ENCODE assay signal across 20 cellular contexts in the genomic region with DNA sequence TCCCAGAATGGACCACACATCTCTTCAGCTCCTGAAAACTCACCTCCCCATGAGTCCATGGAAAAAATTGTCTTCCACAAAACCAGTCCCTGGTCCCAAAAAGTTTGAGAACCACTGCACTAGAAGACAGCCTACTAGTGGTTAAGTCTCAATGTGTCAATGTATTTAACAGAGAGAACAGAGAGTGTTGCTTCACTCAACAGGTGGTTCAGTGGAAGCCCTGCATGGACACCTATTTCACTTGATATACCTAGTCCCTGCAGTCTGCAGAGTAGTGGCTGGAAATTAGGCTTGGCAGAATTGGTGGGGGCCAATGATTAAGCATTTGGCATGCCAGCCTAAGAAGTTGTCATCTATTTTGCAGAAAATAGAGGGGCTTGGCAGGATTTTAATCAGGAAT. TPM values are rescaled to one million over a fixed set of nuclear protein-coding genes. Genes with fewer than 3 reads are reported as not detected.
DNase-seq lines count a peak whose midpoint lies in the region; ATAC-seq and TF ChIP-seq lines count a peak whose summit lies in the region.
"Had no signal": no experiment of that assay in that cellular context is flagged by ENCODE, and none has a peak within 500 bp of the region (broad histone marks: within the 10 kb centered on the region; RNA-seq: fewer than 3 reads in every experiment).

No MANE protein-coding gene starts in this region.

- no peaks in the 10 kb centered on the region for H3K36me3 ChIP-seq in vagina

- TF ChIP-seq POLR2A in vagina (IDR thresholded peaks at IDR 0.05): no peak

- ATAC-seq in activated CD4-positive, alpha-beta T cell treated with anti-CD3 and anti-CD28 coated beads for 36 hours: no peak
- no peak for ATAC-seq in stimulated activated naive CD8-positive, alpha-beta T cell treated with anti-CD3 and anti-CD28 coated beads, Interleukin-15, amount 100 ng/mL, for 72 hours
- no peak for ATAC-seq in HG03565 (IDR thresholded peaks at IDR 0.05; ENCODE audit: unreplicated experiment)
- ATAC-seq: HepG2 had no signal

- H3K4me1 Mint-ChIP-seq in activated CD4-positive, alpha-beta T cell treated with anti-CD3 and anti-CD28 coated beads for 36 hours: peaks cover 81% of the 10 kb centered on the region
- H3K4me1 Mint-ChIP-seq in stimulated activated naive CD8-positive, alpha-beta T cell treated with anti-CD3 and anti-CD28 coated beads, Interleukin-15, Interleukin-2, amounts not matched to agents 100 ng/mL and 50 ng/mL, for 24 hours (ENCODE audit: low read depth): peaks cover 89% of the 10 kb centered on the region
- H3K4me1 Mint-ChIP-seq in stimulated activated naive CD8-positive, alpha-beta T cell treated with anti-CD3 and anti-CD28 coated beads, Interleukin-15, amount 100 ng/mL, for 72 hours: peaks cover 96% of the 10 kb centered on the region
- H3K4me1 Mint-ChIP-seq in activated naive CD8-positive, alpha-beta T cell treated with anti-CD3 and anti-CD28 coated beads for 36 hours: peaks cover 83% of the 10 kb centered on the region

- peak overlapping the region; percentile 72 for H3K27ac Mint-ChIP-seq in activated CD4-positive, alpha-beta T cell treated with anti-CD3 and anti-CD28 coated beads for 36 hours
- H3K27ac Mint-ChIP-seq in stimulated activated naive CD8-positive, alpha-beta T cell treated with anti-CD3 and anti-CD28 coated beads, Interleukin-15, Interleukin-2, amounts not matched to agents 100 ng/mL and 50 ng/mL, for 24 hours: peak overlapping the region; percentile 53
- H3K27ac Mint-ChIP-seq in stimulated activated naive CD8-positive, alpha-beta T cell treated with anti-CD3 and anti-CD28 coated beads, Interleukin-15, amount 100 ng/mL, for 72 hours: no peak overlapping the region
- H3K27ac Mint-ChIP-seq in activated naive CD8-positive, alpha-beta T cell treated with anti-CD3 and anti-CD28 coated beads for 36 hours: peak overlapping the region; percentile 43
- H3K27ac Mint-ChIP-seq: B cell, HFFc6 had no signal

- H3K27ac ChIP-seq in vagina (no peak overlapping the region), coronary artery (no peak overlapping the region)
- H3K27ac ChIP-seq: 22Rv1, KMS-11, PC-9 had no signal

- H3K4me3 ChIP-seq in vagina: no peak overlapping the region
- H3K4me3 ChIP-seq in coronary artery: no peak overlapping the region
- H3K4me3 ChIP-seq: PC-9 had no signal

- no peak for DNase-seq in activated CD4-positive, alpha-beta T cell treated with anti-CD3 and anti-CD28 coated beads for 36 hours
- no peak for DNase-seq in activated CD4-positive, alpha-beta T cell treated with anti-CD3 and anti-CD28 coated beads for 1 hour
- DNase-seq in stimulated activated naive CD8-positive, alpha-beta T cell treated with anti-CD3 and anti-CD28 coated beads, Interleukin-15, amount 100 ng/mL, for 72 hours: no peak
- no peak for DNase-seq in activated naive CD8-positive, alpha-beta T cell treated with anti-CD3 and anti-CD28 coated beads for 36 hours
- DNase-seq in vagina (ENCODE audit: extremely low spot score in 2 of 2) (no peak), coronary artery (ENCODE audit: low spot score) (no peak)
- DNase-seq: DMS153, HFFc6, NCI-H1436, NCI-H2029, NCI-H2171 treated with DMSO at 0.1 percent for 48 hours, NCI-H446 treated with DMSO at 0.1 percent for 48 hours, PC-9 had no signal

- no peak for TF ChIP-seq CTCF in vagina (IDR thresholded peaks at IDR 0.05)
- TF ChIP-seq CTCF in coronary artery (IDR thresholded peaks at IDR 0.05): no peak

- POLR2A ChIA-PET in activated CD4-positive, alpha-beta T cell treated with anti-CD3 and anti-CD28 coated beads for 36 hours (lab: Charles Lee): no interaction called here

- peaks cover 10% of the 10 kb centered on the region for H3K4me1 ChIP-seq in vagina

- CTCF ChIA-PET in activated CD4-positive, alpha-beta T cell treated with anti-CD3 and anti-CD28 coated beads for 36 hours (lab: Charles Lee): interaction anchor here (0.8 to 2.3 kb wide), 7 partner anchors 8 to 971 kb away, joined by 3 to 7 read pairs (median 3); no protein-coding TSS in a partner anchor

- H3K9me3 Mint-ChIP-seq in activated CD4-positive, alpha-beta T cell treated with anti-CD3 and anti-CD28 coated beads for 36 hours (ENCODE audit: low read depth): peaks cover 6% of the 10 kb centered on the region
- peaks cover 4% of the 10 kb centered on the region for H3K9me3 Mint-ChIP-seq in stimulated activated naive CD8-positive, alpha-beta T cell treated with anti-CD3 and anti-CD28 coated beads, Interleukin-15, Interleukin-2, amounts not matched to agents 100 ng/mL and 50 ng/mL, for 24 hours
- H3K9me3 Mint-ChIP-seq in stimulated activated naive CD8-positive, alpha-beta T cell treated with anti-CD3 and anti-CD28 coated beads, Interleukin-15, amount 100 ng/mL, for 72 hours: peaks cover 0 to 4% of the 10 kb centered on the region in 2 donors
- peaks cover 24% of the 10 kb centered on the region for H3K9me3 Mint-ChIP-seq in activated naive CD8-positive, alpha-beta T cell treated with anti-CD3 and anti-CD28 coated beads for 36 hours

- peaks cover 74% of the 10 kb centered on the region for H3K36me3 Mint-ChIP-seq in activated CD4-positive, alpha-beta T cell treated with anti-CD3 and anti-CD28 coated beads for 36 hours (ENCODE audit: low read depth)
- H3K36me3 Mint-ChIP-seq in stimulated activated naive CD8-positive, alpha-beta T cell treated with anti-CD3 and anti-CD28 coated beads, Interleukin-15, Interleukin-2, amounts not matched to agents 100 ng/mL and 50 ng/mL, for 24 hours (ENCODE audit: low read depth): peaks cover 67% of the 10 kb centered on the region
- H3K36me3 Mint-ChIP-seq in activated naive CD8-positive, alpha-beta T cell treated with anti-CD3 and anti-CD28 coated beads for 36 hours: peaks cover 84% of the 10 kb centered on the region

- H3K27me3 ChIP-seq in vagina: no peaks in the 10 kb centered on the region

- intact Hi-C loops in activated CD4-positive, alpha-beta T cell treated with anti-CD3 and anti-CD28 coated beads for 36 hours (cut with DNase I, micrococcal nuclease): no loop called here
- intact Hi-C loops in vagina (cut with DNase I): no loop called here

- no peak overlapping the region for H3K4me3 Mint-ChIP-seq in activated CD4-positive, alpha-beta T cell treated with anti-CD3 and anti-CD28 coated beads for 36 hours
- no peak overlapping the region for H3K4me3 Mint-ChIP-seq in stimulated activated naive CD8-positive, alpha-beta T cell treated with anti-CD3 and anti-CD28 coated beads, Interleukin-15, Interleukin-2, amounts not matched to agents 100 ng/mL and 50 ng/mL, for 24 hours
- H3K4me3 Mint-ChIP-seq in stimulated activated naive CD8-positive, alpha-beta T cell treated with anti-CD3 and anti-CD28 coated beads, Interleukin-15, amount 100 ng/mL, for 72 hours: no peak overlapping the region
- no peak overlapping the region for H3K4me3 Mint-ChIP-seq in activated naive CD8-positive, alpha-beta T cell treated with anti-CD3 and anti-CD28 coated beads for 36 hours
- H3K4me3 Mint-ChIP-seq: B cell, HFFc6 had no signal

- no peaks in the 10 kb centered on the region for H3K27me3 Mint-ChIP-seq in activated CD4-positive, alpha-beta T cell treated with anti-CD3 and anti-CD28 coated beads for 36 hours
- H3K27me3 Mint-ChIP-seq in stimulated activated naive CD8-positive, alpha-beta T cell treated with anti-CD3 and anti-CD28 coated beads, Interleukin-15, Interleukin-2, amounts not matched to agents 100 ng/mL and 50 ng/mL, for 24 hours: no peaks in the 10 kb centered on the region
- no peaks in the 10 kb centered on the region for H3K27me3 Mint-ChIP-seq in stimulated activated naive CD8-positive, alpha-beta T cell treated with anti-CD3 and anti-CD28 coated beads, Interleukin-15, amount 100 ng/mL, for 72 hours
- no peaks in the 10 kb centered on the region for H3K27me3 Mint-ChIP-seq in activated naive CD8-positive, alpha-beta T cell treated with anti-CD3 and anti-CD28 coated beads for 36 hours

- H3K9me3 ChIP-seq in vagina: no peaks in the 10 kb centered on the region

RNA-seq across cellular contexts. Expression of a gene that starts 23.0 kb away (rescaled TPM):
- total RNA-seq in activated CD4-positive, alpha-beta T cell treated with anti-CD3 and anti-CD28 coated beads for 36 hours: 100 to 1,000 TPM; 236 to 246 TPM
- total RNA-seq in activated naive CD8-positive, alpha-beta T cell treated with anti-CD3 and anti-CD28 coated beads for 36 hours: 100 to 1,000 TPM; 112 to 117 TPM
- 69.7 TPM for total RNA-seq in vagina
- total RNA-seq: HepG2 had no signal

RNA-seq across cellular contexts. Expression of a gene that starts 58.8 kb away (rescaled TPM):
- 1 to 10 TPM; 1.0 to 1.7 TPM for total RNA-seq in activated CD4-positive, alpha-beta T cell treated with anti-CD3 and anti-CD28 coated beads for 36 hours
- under 1 TPM; 0.68 to 0.74 TPM for total RNA-seq in activated naive CD8-positive, alpha-beta T cell treated with anti-CD3 and anti-CD28 coated beads for 36 hours
- not detected for total RNA-seq in vagina
- total RNA-seq: B cell, H4, HepG2, PC-9 had no signal

Comparison
In these comparisons a context has a peak if more than half of its experiments do, and no peak if none do; other contexts are left out.
1. H3K27ac Mint-ChIP-seq: peak in activated CD4-positive, alpha-beta T cell treated with anti-CD3 and anti-CD28 coated beads for 36 hours (single experiment), stimulated activated naive CD8-positive, alpha-beta T cell treated with anti-CD3 and anti-CD28 coated beads, Interleukin-15, Interleukin-2, amounts not matched to agents 100 ng/mL and 50 ng/mL, for 24 hours (single experiment) and activated naive CD8-positive, alpha-beta T cell treated with anti-CD3 and anti-CD28 coated beads for 36 hours (single experiment); none in stimulated activated naive CD8-positive, alpha-beta T cell treated with anti-CD3 and anti-CD28 coated beads, Interleukin-15, amount 100 ng/mL, for 72 hours (0 of 2).